Comparison of ENCODE assay signal across 1 cellular context in genomic region chr12:4115570-4115969, GRCh38.
TF ChIP-seq lines count a peak whose summit lies in the region.

No MANE protein-coding gene starts in this region.

TF ChIP-seq in H1, 55 proteins besides CTCF, POLR2A, EP300 and RAD21 (continued from another document):
- TF ChIP-seq SP1 (IDR thresholded peaks at IDR 0.05; ENCODE audit: low read depth, low read length), result no peak
- TF ChIP-seq GABPA (IDR thresholded peaks at IDR 0.05; ENCODE audit: borderline replicate concordance, insufficient read depth, low read length), result no peak
- no peak for TF ChIP-seq RXRA (IDR thresholded peaks at IDR 0.05; ENCODE audit: insufficient read depth, low read depth, low read length)
- TF ChIP-seq KDM5A (IDR thresholded peaks at IDR 0.05; ENCODE audit: low read length), result no peak
- no peak for TF ChIP-seq SAP30 (IDR thresholded peaks at IDR 0.05; ENCODE audit: insufficient read depth, insufficient replicate concordance, low read length)
- peak; percentile 22; the same call in 1 of the 2 replicates for TF ChIP-seq KDM1A (IDR thresholded peaks at IDR 0.05; ENCODE audit: borderline replicate concordance, low read length)
- no peak for TF ChIP-seq RNF2 (IDR thresholded peaks at IDR 0.05; ENCODE audit: borderline replicate concordance, low read depth, low read length, missing control alignments, poor library complexity, severe bottlenecking)
- no peak for TF ChIP-seq YY1 (IDR thresholded peaks at IDR 0.05; ENCODE audit: low read depth, low read length)
- TF ChIP-seq E2F6 (IDR thresholded peaks at IDR 0.05), result peak; percentile 32; the same call in 1 of the 2 replicates
- TF ChIP-seq SRF (IDR thresholded peaks at IDR 0.05; ENCODE audit: low read depth, low read length), result no peak
- no peak for TF ChIP-seq CHD1 (IDR thresholded peaks at IDR 0.05; ENCODE audit: low read depth, low read length)
- no peak for TF ChIP-seq EZH2 (IDR thresholded peaks at IDR 0.05; ENCODE audit: low read depth, low read length, severe bottlenecking)
- TF ChIP-seq CTBP2 (IDR thresholded peaks at IDR 0.05; ENCODE audit: borderline replicate concordance, insufficient read depth, insufficient read length, low read length), result no peak
- no peak for TF ChIP-seq FOSL1 (IDR thresholded peaks at IDR 0.05; ENCODE audit: insufficient read depth, low read depth, low read length)
- no peak for TF ChIP-seq POU5F1 (IDR thresholded peaks at IDR 0.05; ENCODE audit: low read depth, low read length)
- no peak for TF ChIP-seq TAF7 (optimal IDR thresholded peaks at IDR 0.05; ENCODE audit: borderline replicate concordance, low read depth, low read length)
- no peak for TF ChIP-seq RFX5 (IDR thresholded peaks at IDR 0.05; ENCODE audit: borderline replicate concordance, low read depth, low read length)
